Comparison of ENCODE assay signal across 1 cellular context in the genomic region with DNA sequence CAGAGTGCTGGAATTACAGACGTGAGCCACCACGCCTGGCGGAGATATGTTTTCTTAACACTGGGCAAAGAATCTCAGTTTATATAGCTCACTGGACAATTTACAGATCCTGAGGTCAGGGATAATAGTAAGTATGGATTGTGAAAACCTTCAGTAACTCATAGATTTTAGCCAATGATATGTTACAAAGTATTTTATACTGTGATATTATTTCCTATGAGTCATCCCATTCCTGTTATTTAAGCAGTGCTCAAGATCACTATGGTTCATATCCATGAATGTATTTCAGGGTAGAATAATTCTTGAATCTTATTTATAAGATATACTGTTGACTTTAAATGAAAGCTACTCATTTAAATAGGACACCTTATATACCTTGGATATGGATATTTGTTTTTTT.
TF ChIP-seq lines count a peak whose summit lies in the region.

No MANE protein-coding gene starts in this region.

TF ChIP-seq in A549, 52 proteins besides CTCF, POLR2A, EP300 and RAD21 (continued from another document):
- TF ChIP-seq, protein P1, sequence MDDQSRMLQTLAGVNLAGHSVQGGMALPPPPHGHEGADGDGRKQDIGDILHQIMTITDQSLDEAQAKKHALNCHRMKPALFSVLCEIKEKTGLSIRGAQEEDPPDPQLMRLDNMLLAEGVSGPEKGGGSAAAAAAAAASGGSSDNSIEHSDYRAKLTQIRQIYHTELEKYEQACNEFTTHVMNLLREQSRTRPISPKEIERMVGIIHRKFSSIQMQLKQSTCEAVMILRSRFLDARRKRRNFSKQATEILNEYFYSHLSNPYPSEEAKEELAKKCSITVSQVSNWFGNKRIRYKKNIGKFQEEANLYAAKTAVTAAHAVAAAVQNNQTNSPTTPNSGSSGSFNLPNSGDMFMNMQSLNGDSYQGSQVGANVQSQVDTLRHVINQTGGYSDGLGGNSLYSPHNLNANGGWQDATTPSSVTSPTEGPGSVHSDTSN (IDR thresholded peaks at IDR 0.05): no peak
- TF ChIP-seq FOSB (CRISPR knock-in tag; IDR thresholded peaks at IDR 0.05) (no peak), NFE2L2 (conservative IDR thresholded peaks at IDR 0.05; ENCODE audit: low read length) (no peak)
- TF ChIP-seq, protein P2, sequence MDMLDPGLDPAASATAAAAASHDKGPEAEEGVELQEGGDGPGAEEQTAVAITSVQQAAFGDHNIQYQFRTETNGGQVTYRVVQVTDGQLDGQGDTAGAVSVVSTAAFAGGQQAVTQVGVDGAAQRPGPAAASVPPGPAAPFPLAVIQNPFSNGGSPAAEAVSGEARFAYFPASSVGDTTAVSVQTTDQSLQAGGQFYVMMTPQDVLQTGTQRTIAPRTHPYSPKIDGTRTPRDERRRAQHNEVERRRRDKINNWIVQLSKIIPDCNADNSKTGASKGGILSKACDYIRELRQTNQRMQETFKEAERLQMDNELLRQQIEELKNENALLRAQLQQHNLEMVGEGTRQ (IDR thresholded peaks at IDR 0.05): no peak
